Comparison of ENCODE assay signal across 1 cellular context in the genomic region with DNA sequence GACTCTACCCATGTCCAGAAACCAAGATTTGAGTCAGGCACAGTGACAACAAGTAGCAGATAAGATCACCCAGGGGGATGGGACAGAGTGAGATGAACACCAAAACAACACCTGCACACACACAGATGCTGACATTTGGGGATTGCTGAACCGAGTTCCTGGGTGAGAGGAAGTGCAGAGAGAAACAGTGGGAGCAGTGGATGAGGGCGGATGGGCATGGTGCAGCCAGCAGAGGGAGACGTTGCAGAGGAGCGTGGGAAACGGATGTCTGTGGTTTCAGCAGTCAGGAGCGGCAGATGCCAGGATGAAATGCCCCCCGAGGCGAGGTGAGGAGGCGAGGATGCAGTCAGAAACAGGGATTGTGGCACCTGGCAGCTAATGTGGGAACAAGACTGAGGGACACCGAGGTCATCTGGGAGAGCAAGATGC.
TF ChIP-seq lines count a peak whose summit lies in the region.

No MANE protein-coding gene starts in this region.

TF ChIP-seq in GM12878, 131 proteins besides CTCF, POLR2A, EP300 and RAD21 (continued from another document):
- TF ChIP-seq, protein P1, sequence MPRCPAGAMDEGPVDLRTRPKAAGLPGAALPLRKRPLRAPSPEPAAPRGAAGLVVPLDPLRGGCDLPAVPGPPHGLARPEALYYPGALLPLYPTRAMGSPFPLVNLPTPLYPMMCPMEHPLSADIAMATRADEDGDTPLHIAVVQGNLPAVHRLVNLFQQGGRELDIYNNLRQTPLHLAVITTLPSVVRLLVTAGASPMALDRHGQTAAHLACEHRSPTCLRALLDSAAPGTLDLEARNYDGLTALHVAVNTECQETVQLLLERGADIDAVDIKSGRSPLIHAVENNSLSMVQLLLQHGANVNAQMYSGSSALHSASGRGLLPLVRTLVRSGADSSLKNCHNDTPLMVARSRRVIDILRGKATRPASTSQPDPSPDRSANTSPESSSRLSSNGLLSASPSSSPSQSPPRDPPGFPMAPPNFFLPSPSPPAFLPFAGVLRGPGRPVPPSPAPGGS (IDR thresholded peaks at IDR 0.05; ENCODE audit: borderline replicate concordance, insufficient read depth, low read depth, low read length, poor library complexity, severe bottlenecking) = no peak
- TF ChIP-seq IKZF2 (IDR thresholded peaks at IDR 0.05) (peak; percentile 18 to 45; a peak in 2 of 4 replicates), HDAC6 (IDR thresholded peaks at IDR 0.05; ENCODE audit: unreplicated experiment) (no peak)
- TF ChIP-seq, protein P2, sequence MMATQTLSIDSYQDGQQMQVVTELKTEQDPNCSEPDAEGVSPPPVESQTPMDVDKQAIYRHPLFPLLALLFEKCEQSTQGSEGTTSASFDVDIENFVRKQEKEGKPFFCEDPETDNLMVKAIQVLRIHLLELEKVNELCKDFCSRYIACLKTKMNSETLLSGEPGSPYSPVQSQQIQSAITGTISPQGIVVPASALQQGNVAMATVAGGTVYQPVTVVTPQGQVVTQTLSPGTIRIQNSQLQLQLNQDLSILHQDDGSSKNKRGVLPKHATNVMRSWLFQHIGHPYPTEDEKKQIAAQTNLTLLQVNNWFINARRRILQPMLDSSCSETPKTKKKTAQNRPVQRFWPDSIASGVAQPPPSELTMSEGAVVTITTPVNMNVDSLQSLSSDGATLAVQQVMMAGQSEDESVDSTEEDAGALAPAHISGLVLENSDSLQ (IDR thresholded peaks at IDR 0.05) = no peak
